ENCODE assay signal across 1 cellular context in genomic region chr20:50413088-50413500, GRCh38.
A peak's percentile ranks its signal among the peaks of the same experiment; 100 is the strongest.
TF ChIP-seq lines count a peak whose summit lies in the region.

No MANE protein-coding gene starts in this region.

TF ChIP-seq in HepG2, 621 proteins besides CTCF, POLR2A, EP300 and RAD21 (continued from another document and continues in another):
- TF ChIP-seq ZBED4 (CRISPR knock-in tag; IDR thresholded peaks at IDR 0.05; ENCODE audit: borderline replicate concordance), result no peak
- no peak for TF ChIP-seq HNRNPK (IDR thresholded peaks at IDR 0.05; ENCODE audit: low read depth, low read length, poor library complexity, severe bottlenecking)
- TF ChIP-seq ZNF615 (CRISPR knock-in tag; IDR thresholded peaks at IDR 0.05; ENCODE audit: borderline replicate concordance), result 0 out of 2 replicates have a peak, but pooled peaks have one; percentile 40
- TF ChIP-seq MLX (CRISPR knock-in tag; IDR thresholded peaks at IDR 0.05), result no peak
- peak in 1 of 2 experiments; percentile 21; a peak in 1 of 4 replicates for TF ChIP-seq HMGXB4 (CRISPR knock-in tag; IDR thresholded peaks at IDR 0.05; ENCODE audit: borderline replicate concordance in 1 of 2, low read depth in 1 of 2)
- no peak for TF ChIP-seq IRF1 (CRISPR knock-in tag; IDR thresholded peaks at IDR 0.05; ENCODE audit: low read depth)
- no peak for TF ChIP-seq MBD4 (IDR thresholded peaks at IDR 0.05; ENCODE audit: borderline replicate concordance, low read length)
- TF ChIP-seq KLF9 (CRISPR knock-in tag; IDR thresholded peaks at IDR 0.05; ENCODE audit: low read depth), result no peak
- TF ChIP-seq ZBTB10 (CRISPR knock-in tag; IDR thresholded peaks at IDR 0.05; ENCODE audit: borderline replicate concordance), result no peak
- TF ChIP-seq PHF5A (CRISPR knock-in tag; IDR thresholded peaks at IDR 0.05; ENCODE audit: low read depth, unreplicated experiment), result no peak
- TF ChIP-seq ZFYVE20 (CRISPR knock-in tag; IDR thresholded peaks at IDR 0.05; ENCODE audit: borderline replicate concordance, low read depth), result no peak
- no peak for TF ChIP-seq ZNF281 (CRISPR knock-in tag; IDR thresholded peaks at IDR 0.05; ENCODE audit: borderline replicate concordance)
- TF ChIP-seq ZNF841 (CRISPR knock-in tag; IDR thresholded peaks at IDR 0.05; ENCODE audit: borderline replicate concordance), result no peak
- TF ChIP-seq POLR2AphosphoS5 (IDR thresholded peaks at IDR 0.05; ENCODE audit: low read depth, low read length), result no peak
- TF ChIP-seq TCF7 (IDR thresholded peaks at IDR 0.05; ENCODE audit: low read depth), result no peak
- TF ChIP-seq ZNF17 (CRISPR knock-in tag; IDR thresholded peaks at IDR 0.05), result no peak
- TF ChIP-seq BATF2 (CRISPR knock-in tag; IDR thresholded peaks at IDR 0.05), result no peak
- TF ChIP-seq ZNF407 (CRISPR knock-in tag; IDR thresholded peaks at IDR 0.05; ENCODE audit: not compliant biosample characterization), result no peak
- no peak for TF ChIP-seq ZNF709 (CRISPR knock-in tag; IDR thresholded peaks at IDR 0.05)
- no peak for TF ChIP-seq ZNF234 (CRISPR knock-in tag; conservative IDR thresholded peaks at IDR 0.05)
- no peak for TF ChIP-seq ZNF543 (CRISPR knock-in tag; IDR thresholded peaks at IDR 0.05)
- no peak for TF ChIP-seq IKZF4 (CRISPR knock-in tag; IDR thresholded peaks at IDR 0.05; ENCODE audit: borderline replicate concordance, low read depth, not compliant biosample characterization)
- TF ChIP-seq UBTF (CRISPR knock-in tag; IDR thresholded peaks at IDR 0.05), result peak; percentile 42; the same call in 1 of the 2 replicates
- no peak for TF ChIP-seq SKI (IDR thresholded peaks at IDR 0.05; ENCODE audit: partially characterized antibody)
- TF ChIP-seq SMARCE1 (IDR thresholded peaks at IDR 0.05; ENCODE audit: borderline replicate concordance), result no peak
- TF ChIP-seq ZNF354B (CRISPR knock-in tag; IDR thresholded peaks at IDR 0.05), result no peak
- TF ChIP-seq GPN1 (CRISPR knock-in tag; IDR thresholded peaks at IDR 0.05; ENCODE audit: borderline replicate concordance), result no peak
- no peak for TF ChIP-seq NFIC (IDR thresholded peaks at IDR 0.05; ENCODE audit: low read length)
- TF ChIP-seq KDM4B (CRISPR knock-in tag; IDR thresholded peaks at IDR 0.05), result peak; percentile 31; the same call in 1 of the 2 replicates
